Comparison of ENCODE assay signal across 19 cellular contexts in the genomic region with DNA sequence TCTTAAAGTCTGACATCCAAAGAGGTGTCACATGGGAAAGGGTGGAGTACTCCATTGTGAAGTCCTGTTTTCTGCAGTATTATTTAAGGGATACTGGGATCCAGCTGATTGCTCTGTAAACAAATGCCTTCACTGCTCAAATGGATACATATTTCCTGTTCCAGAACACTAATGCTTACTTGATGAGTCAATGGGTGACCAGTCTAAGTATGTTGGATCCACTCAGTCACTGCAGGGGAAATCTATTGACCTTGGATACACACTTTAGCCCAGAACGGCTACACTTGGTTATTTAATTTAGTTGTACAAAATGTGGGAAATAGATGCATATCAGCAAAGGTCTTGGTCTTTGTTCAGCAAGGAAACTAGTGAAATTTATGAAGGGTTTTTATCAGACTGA.
A peak's percentile ranks its signal among the peaks of the same experiment; 100 is the strongest.
DNase-seq lines count a peak whose midpoint lies in the region; TF ChIP-seq lines count a peak whose summit lies in the region.
"Had no signal": no experiment of that assay in that cellular context is flagged by ENCODE, and none has a peak within 500 bp of the region (broad histone marks: within the 10 kb centered on the region; RNA-seq: fewer than 3 reads in every experiment).

No MANE protein-coding gene starts in this region.

- DNase-seq in HFF-Myc (ENCODE audit: extremely low read depth, low read depth) (peak; percentile 2), astrocyte of the cerebellum (ENCODE audit: low read depth) (peak; percentile 4), fibroblast of villous mesenchyme (ENCODE audit: low read depth) (peak; percentile 1), iPS-NIHi7 (ENCODE audit: extremely low spot score) (no peak), SHP77 treated with DMSO at 0.1 percent for 48 hours (lab: John Stamatoyannopoulos, UW) (no peak), SW 1271 (lab: John Stamatoyannopoulos, UW) (no peak)
- no peak for DNase-seq in activated CD8-positive, alpha-beta memory T cell treated with anti-CD3 and anti-CD28 coated beads for 24 hours
- DNase-seq: activated CD4-positive, alpha-beta memory T cell treated with anti-CD3 and anti-CD28 coated beads for 36 hours; activated naive CD8-positive, alpha-beta T cell treated with anti-CD3 and anti-CD28 coated beads, Interleukin-2, amount 10 ng/mL, durations not matched to agents 7 days and 5 days; activated T-cell treated with anti-CD3 and anti-CD28 coated beads, Interleukin-2, amount 50 U/mL, for 48 hours; COR-L47; erythroblast; left ventricle myocardium inferior; NCI-H2081; NCI-H524 treated with DMSO at 0.1 percent for 48 hours; upper lobe of left lung had no signal

- H3K4me1 ChIP-seq in ACC112 (ENCODE audit: control insufficient read depth, insufficient read depth, low read length, unreplicated experiment): peaks cover 8% of the 10 kb centered on the region
- H3K4me1 ChIP-seq: left ventricle myocardium inferior, upper lobe of left lung had no signal

- in situ Hi-C loops in astrocyte of the cerebellum (cut with HindIII; ENCODE audit: low sequenced_read_pairs): no loop called here

- peak overlapping the region; percentile 21; the same call in 1 of the 2 replicates for H3K27ac ChIP-seq in ACC112 (ENCODE audit: low read depth, low read length)
- H3K27ac ChIP-seq: left ventricle myocardium inferior, SK-N-MC, upper lobe of left lung had no signal

- no peaks in the 10 kb centered on the region for H3K27me3 ChIP-seq in ACC112 (ENCODE audit: insufficient read depth, low read length)
- H3K27me3 ChIP-seq: upper lobe of left lung had no signal

- no peak overlapping the region for H2AFZ ChIP-seq in ACC112 (ENCODE audit: low read length, unreplicated experiment)

- H3K79me2 ChIP-seq in ACC112 (ENCODE audit: control insufficient read depth, insufficient read depth, low read length, unreplicated experiment): no peaks in the 10 kb centered on the region

- no peak for TF ChIP-seq CTCF in HFF-Myc (IDR thresholded peaks at IDR 0.05; ENCODE audit: low read depth, low read length, missing control alignments)
- TF ChIP-seq CTCF in astrocyte of the cerebellum (IDR thresholded peaks at IDR 0.05; ENCODE audit: low read depth, low read length, missing control alignments): no peak
- TF ChIP-seq CTCF in fibroblast of villous mesenchyme (IDR thresholded peaks at IDR 0.05; ENCODE audit: insufficient read depth, low read depth, low read length): no peak

- H3K36me3 ChIP-seq in ACC112 (ENCODE audit: insufficient read depth, low read length): no peaks in the 10 kb centered on the region
- H3K36me3 ChIP-seq: left ventricle myocardium inferior, upper lobe of left lung had no signal

- H3K4me3 ChIP-seq in ACC112 (ENCODE audit: low read depth, low read length) (no peak overlapping the region), HFF-Myc (replicated peaks; ENCODE audit: low read depth, low read length) (no peak overlapping the region), astrocyte of the cerebellum (ENCODE audit: low read depth, low read length) (no peak overlapping the region), fibroblast of villous mesenchyme (ENCODE audit: low read depth, low read length) (no peak overlapping the region)
- H3K4me3 ChIP-seq: left ventricle myocardium inferior, SK-N-MC, smooth muscle cell, upper lobe of left lung had no signal

Comparison
In these comparisons a context has a peak if more than half of its experiments do, and no peak if none do; other contexts are left out.
1. DNase-seq: peak in HFF-Myc (single experiment), astrocyte of the cerebellum (single experiment) and fibroblast of villous mesenchyme (single experiment); none in iPS-NIHi7 (single experiment), activated CD8-positive, alpha-beta memory T cell treated with anti-CD3 and anti-CD28 coated beads for 24 hours (single experiment), SHP77 treated with DMSO at 0.1 percent for 48 hours (single experiment) and SW 1271 (0 of 2).